ENCODE assay signal across 16 cellular contexts in genomic region chr4:88335092-88335665, GRCh38. TPM values are rescaled to one million over a fixed set of nuclear protein-coding genes. Genes with fewer than 3 reads are reported as not detected.
DNase-seq lines count a peak whose midpoint lies in the region; ATAC-seq, FAIRE-seq and TF ChIP-seq lines count a peak whose summit lies in the region.
"Had no signal": no experiment of that assay in that cellular context is flagged by ENCODE, and none has a peak within 500 bp of the region (broad histone marks: within the 10 kb centered on the region; RNA-seq: fewer than 3 reads in every experiment).

No MANE protein-coding gene starts in this region.

- H3K27ac Mint-ChIP-seq in activated CD8-positive, alpha-beta T cell treated with anti-CD3 and anti-CD28 coated beads for 36 hours: no peak overlapping the region
- H3K27ac Mint-ChIP-seq: CD8-positive, alpha-beta memory T cell; natural killer cell treated with Interleukin-12 subunit alpha and Interleukin-12 subunit beta and Interleukin-15 and Interleukin-18, amount 100 ng/mL, for 72 hours had no signal

- FAIRE-seq in islet of Langerhans (lab: Jason Lieb, UNC): peak; percentile 93
- FAIRE-seq: HTR-8/SVneo had no signal

- DNase-seq in LHCN-M2 (ENCODE audit: low read depth) (peak; percentile 11), choroid plexus epithelial cell (ENCODE audit: low read depth) (peak; percentile 53), NCI-H82 treated with DMSO at 0.1 percent for 48 hours (lab: John Stamatoyannopoulos, UW; ENCODE audit: unreplicated experiment) (no peak)
- no peak for DNase-seq in activated CD8-positive, alpha-beta T cell treated with anti-CD3 and anti-CD28 coated beads for 36 hours
- DNase-seq: activated naive CD8-positive, alpha-beta T cell treated with anti-CD3 and anti-CD28 coated beads, Interleukin-2, amount 10 ng/mL, durations not matched to agents 7 days and 5 days; CD8-positive, alpha-beta memory T cell; NCI-H1105; NCI-H345; WERI-Rb-1 had no signal

- no peak overlapping the region for H3K4me3 Mint-ChIP-seq in activated CD8-positive, alpha-beta T cell treated with anti-CD3 and anti-CD28 coated beads for 36 hours
- H3K4me3 Mint-ChIP-seq: activated naive CD8-positive, alpha-beta T cell treated with anti-CD3 and anti-CD28 coated beads, Interleukin-2, amount 10 ng/mL, durations not matched to agents 7 days and 5 days; CD8-positive, alpha-beta memory T cell; natural killer cell treated with Interleukin-12 subunit alpha and Interleukin-12 subunit beta and Interleukin-15 and Interleukin-18, amount 100 ng/mL, for 72 hours had no signal

- peaks cover 0 to 13% (median 6%) of the 10 kb centered on the region in 3 donors for H3K4me1 ChIP-seq in skeletal muscle tissue (ENCODE audit: control insufficient read depth in 3 of 3, insufficient read depth in 3 of 3, low read length in 3 of 3)
- H3K4me1 ChIP-seq: SJCRH30 had no signal

- no peaks in the 10 kb centered on the region for H3K27me3 ChIP-seq in skeletal muscle tissue (ENCODE audit: control insufficient read depth in 3 of 3, insufficient read depth in 3 of 3, low read length in 3 of 3)
- H3K27me3 ChIP-seq: SJCRH30 had no signal

- no peaks in the 10 kb centered on the region for H3K36me3 Mint-ChIP-seq in activated CD8-positive, alpha-beta T cell treated with anti-CD3 and anti-CD28 coated beads for 36 hours (ENCODE audit: low read depth)
- H3K36me3 Mint-ChIP-seq: natural killer cell treated with Interleukin-12 subunit alpha and Interleukin-12 subunit beta and Interleukin-15 and Interleukin-18, amount 100 ng/mL, for 72 hours had no signal

- POLR2A ChIA-PET in activated CD8-positive, alpha-beta T cell treated with anti-CD3 and anti-CD28 coated beads for 36 hours (lab: Charles Lee): no interaction called here

- H3K9me3 Mint-ChIP-seq in activated CD8-positive, alpha-beta T cell treated with anti-CD3 and anti-CD28 coated beads for 36 hours: no peaks in the 10 kb centered on the region
- H3K9me3 Mint-ChIP-seq: CD8-positive, alpha-beta memory T cell; natural killer cell treated with Interleukin-12 subunit alpha and Interleukin-12 subunit beta and Interleukin-15 and Interleukin-18, amount 100 ng/mL, for 72 hours had no signal

- H3K9me3 ChIP-seq in skeletal muscle tissue (ENCODE audit: control insufficient read depth in 3 of 3, low read length in 3 of 3): no peaks in the 10 kb centered on the region
- H3K9me3 ChIP-seq: SJCRH30, thoracic aorta had no signal

- ATAC-seq in GM21528 (IDR thresholded peaks at IDR 0.05; ENCODE audit: low FRiP score, unreplicated experiment): no peak
- no peak for ATAC-seq in activated CD8-positive, alpha-beta T cell treated with anti-CD3 and anti-CD28 coated beads for 36 hours
- ATAC-seq: natural killer cell treated with Interleukin-12 subunit alpha and Interleukin-12 subunit beta and Interleukin-15 and Interleukin-18, amount 100 ng/mL, for 72 hours had no signal

- CTCF ChIA-PET in activated CD8-positive, alpha-beta T cell treated with anti-CD3 and anti-CD28 coated beads for 36 hours (lab: Charles Lee): interaction anchor here (0.6 to 0.9 kb wide), 2 partner anchors 116 to 302 kb away, joined by 3 to 4 read pairs; no protein-coding TSS in a partner anchor

- TF ChIP-seq CTCF in choroid plexus epithelial cell (conservative IDR thresholded peaks at IDR 0.05; ENCODE audit: low read depth, low read length): no peak
- no peak for TF ChIP-seq CTCF in activated CD8-positive, alpha-beta T cell treated with anti-CD3 and anti-CD28 coated beads for 36 hours (IDR thresholded peaks at IDR 0.05)

- H3K27ac ChIP-seq in skeletal muscle tissue (ENCODE audit: low read depth, low read length): peak overlapping the region; percentile 4
- H3K27ac ChIP-seq: SJCRH30, thoracic aorta, WERI-Rb-1 had no signal

- no peaks in the 10 kb centered on the region for H3K27me3 Mint-ChIP-seq in activated CD8-positive, alpha-beta T cell treated with anti-CD3 and anti-CD28 coated beads for 36 hours

- H3K9ac ChIP-seq in skeletal muscle tissue (ENCODE audit: low read depth in 1 of 3, low read length in 3 of 3): no peak overlapping the region

- intact Hi-C loops in activated CD8-positive, alpha-beta T cell treated with anti-CD3 and anti-CD28 coated beads for 36 hours (cut with micrococcal nuclease): no loop called here

- H3K4me3 ChIP-seq in choroid plexus epithelial cell (ENCODE audit: low read depth, low read length) (no peak overlapping the region), skeletal muscle tissue (ENCODE audit: low read length in 3 of 3) (no peak overlapping the region)
- H3K4me3 ChIP-seq: SJCRH30, thoracic aorta had no signal

- no peaks in the 10 kb centered on the region for H3K4me1 Mint-ChIP-seq in activated CD8-positive, alpha-beta T cell treated with anti-CD3 and anti-CD28 coated beads for 36 hours (ENCODE audit: low read depth)

- no peaks in the 10 kb centered on the region for H3K36me3 ChIP-seq in skeletal muscle tissue (ENCODE audit: control insufficient read depth in 3 of 3, insufficient read depth in 3 of 3, low read length in 3 of 3)
- H3K36me3 ChIP-seq: SJCRH30, thoracic aorta, WERI-Rb-1 had no signal

RNA-seq across cellular contexts. Expression of gene HERC6, which starts 43.5 kb away (rescaled TPM):
- total RNA-seq in LHCN-M2 (2014; rRNA removed) (3.9 and 7.1 TPM in 2 replicates), skeletal muscle tissue (2.6 TPM)
- polyA plus RNA-seq in LHCN-M2 (2012): 2.5 TPM
- 1 to 10 TPM; 3.0 to 4.0 TPM for total RNA-seq in activated CD8-positive, alpha-beta T cell treated with anti-CD3 and anti-CD28 coated beads for 36 hours

RNA-seq across cellular contexts. Expression of gene PPM1K, which starts 50.8 kb away (rescaled TPM):
- total RNA-seq in LHCN-M2 (2014; rRNA removed) (7.4 and 8.9 TPM in 2 replicates), skeletal muscle tissue (22.4 TPM)
- 3.0 TPM for polyA plus RNA-seq in LHCN-M2 (2012)
- 10 to 100 TPM; 46.1 to 57.5 TPM for total RNA-seq in activated CD8-positive, alpha-beta T cell treated with anti-CD3 and anti-CD28 coated beads for 36 hours

Comparison
In these comparisons a context has a peak if more than half of its experiments do, and no peak if none do; other contexts are left out.
1. DNase-seq: peak in LHCN-M2 (single experiment) and choroid plexus epithelial cell (single experiment); none in NCI-H82 treated with DMSO at 0.1 percent for 48 hours (single experiment) and activated CD8-positive, alpha-beta T cell treated with anti-CD3 and anti-CD28 coated beads for 36 hours (single experiment).